ENCODE assay signal across 1 cellular context in genomic region chr16:681746-682427, GRCh38.
TF ChIP-seq lines count a peak whose summit lies in the region.

No MANE protein-coding gene starts in this region.

TF ChIP-seq in K562, 482 proteins besides CTCF, POLR2A, EP300 and RAD21 (continued from another document):
- TF ChIP-seq, protein P1, sequence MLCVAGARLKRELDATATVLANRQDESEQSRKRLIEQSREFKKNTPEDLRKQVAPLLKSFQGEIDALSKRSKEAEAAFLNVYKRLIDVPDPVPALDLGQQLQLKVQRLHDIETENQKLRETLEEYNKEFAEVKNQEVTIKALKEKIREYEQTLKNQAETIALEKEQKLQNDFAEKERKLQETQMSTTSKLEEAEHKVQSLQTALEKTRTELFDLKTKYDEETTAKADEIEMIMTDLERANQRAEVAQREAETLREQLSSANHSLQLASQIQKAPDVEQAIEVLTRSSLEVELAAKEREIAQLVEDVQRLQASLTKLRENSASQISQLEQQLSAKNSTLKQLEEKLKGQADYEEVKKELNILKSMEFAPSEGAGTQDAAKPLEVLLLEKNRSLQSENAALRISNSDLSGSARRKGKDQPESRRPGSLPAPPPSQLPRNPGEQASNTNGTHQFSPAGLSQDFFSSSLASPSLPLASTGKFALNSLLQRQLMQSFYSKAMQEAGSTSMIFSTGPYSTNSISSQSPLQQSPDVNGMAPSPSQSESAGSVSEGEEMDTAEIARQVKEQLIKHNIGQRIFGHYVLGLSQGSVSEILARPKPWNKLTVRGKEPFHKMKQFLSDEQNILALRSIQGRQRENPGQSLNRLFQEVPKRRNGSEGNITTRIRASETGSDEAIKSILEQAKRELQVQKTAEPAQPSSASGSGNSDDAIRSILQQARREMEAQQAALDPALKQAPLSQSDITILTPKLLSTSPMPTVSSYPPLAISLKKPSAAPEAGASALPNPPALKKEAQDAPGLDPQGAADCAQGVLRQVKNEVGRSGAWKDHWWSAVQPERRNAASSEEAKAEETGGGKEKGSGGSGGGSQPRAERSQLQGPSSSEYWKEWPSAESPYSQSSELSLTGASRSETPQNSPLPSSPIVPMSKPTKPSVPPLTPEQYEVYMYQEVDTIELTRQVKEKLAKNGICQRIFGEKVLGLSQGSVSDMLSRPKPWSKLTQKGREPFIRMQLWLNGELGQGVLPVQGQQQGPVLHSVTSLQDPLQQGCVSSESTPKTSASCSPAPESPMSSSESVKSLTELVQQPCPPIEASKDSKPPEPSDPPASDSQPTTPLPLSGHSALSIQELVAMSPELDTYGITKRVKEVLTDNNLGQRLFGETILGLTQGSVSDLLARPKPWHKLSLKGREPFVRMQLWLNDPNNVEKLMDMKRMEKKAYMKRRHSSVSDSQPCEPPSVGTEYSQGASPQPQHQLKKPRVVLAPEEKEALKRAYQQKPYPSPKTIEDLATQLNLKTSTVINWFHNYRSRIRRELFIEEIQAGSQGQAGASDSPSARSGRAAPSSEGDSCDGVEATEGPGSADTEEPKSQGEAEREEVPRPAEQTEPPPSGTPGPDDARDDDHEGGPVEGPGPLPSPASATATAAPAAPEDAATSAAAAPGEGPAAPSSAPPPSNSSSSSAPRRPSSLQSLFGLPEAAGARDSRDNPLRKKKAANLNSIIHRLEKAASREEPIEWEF (CRISPR knock-in tag; IDR thresholded peaks at IDR 0.05), result no peak
- TF ChIP-seq TEAD4 (IDR thresholded peaks at IDR 0.05; ENCODE audit: low read length) (peak; percentile 22; the same call in 1 of the 2 replicates), TEAD4 (CRISPR knock-in tag; IDR thresholded peaks at IDR 0.05; ENCODE audit: borderline replicate concordance) (no peak), FIP1L1 (IDR thresholded peaks at IDR 0.05; ENCODE audit: low read depth, low read length, poor library complexity, severe bottlenecking) (no peak), EWSR1 (IDR thresholded peaks at IDR 0.05; ENCODE audit: borderline replicate concordance, low read depth, partially characterized antibody) (no peak), MYNN (IDR thresholded peaks at IDR 0.05) (peak; percentile 3; the same call in 1 of the 2 replicates), MYNN (CRISPR knock-in tag; IDR thresholded peaks at IDR 0.05) (no peak), SLC30A9 (CRISPR knock-in tag; IDR thresholded peaks at IDR 0.05) (no peak), CHD7 (IDR thresholded peaks at IDR 0.05; ENCODE audit: low read depth, low read length) (no peak)
- TF ChIP-seq, protein P2, sequence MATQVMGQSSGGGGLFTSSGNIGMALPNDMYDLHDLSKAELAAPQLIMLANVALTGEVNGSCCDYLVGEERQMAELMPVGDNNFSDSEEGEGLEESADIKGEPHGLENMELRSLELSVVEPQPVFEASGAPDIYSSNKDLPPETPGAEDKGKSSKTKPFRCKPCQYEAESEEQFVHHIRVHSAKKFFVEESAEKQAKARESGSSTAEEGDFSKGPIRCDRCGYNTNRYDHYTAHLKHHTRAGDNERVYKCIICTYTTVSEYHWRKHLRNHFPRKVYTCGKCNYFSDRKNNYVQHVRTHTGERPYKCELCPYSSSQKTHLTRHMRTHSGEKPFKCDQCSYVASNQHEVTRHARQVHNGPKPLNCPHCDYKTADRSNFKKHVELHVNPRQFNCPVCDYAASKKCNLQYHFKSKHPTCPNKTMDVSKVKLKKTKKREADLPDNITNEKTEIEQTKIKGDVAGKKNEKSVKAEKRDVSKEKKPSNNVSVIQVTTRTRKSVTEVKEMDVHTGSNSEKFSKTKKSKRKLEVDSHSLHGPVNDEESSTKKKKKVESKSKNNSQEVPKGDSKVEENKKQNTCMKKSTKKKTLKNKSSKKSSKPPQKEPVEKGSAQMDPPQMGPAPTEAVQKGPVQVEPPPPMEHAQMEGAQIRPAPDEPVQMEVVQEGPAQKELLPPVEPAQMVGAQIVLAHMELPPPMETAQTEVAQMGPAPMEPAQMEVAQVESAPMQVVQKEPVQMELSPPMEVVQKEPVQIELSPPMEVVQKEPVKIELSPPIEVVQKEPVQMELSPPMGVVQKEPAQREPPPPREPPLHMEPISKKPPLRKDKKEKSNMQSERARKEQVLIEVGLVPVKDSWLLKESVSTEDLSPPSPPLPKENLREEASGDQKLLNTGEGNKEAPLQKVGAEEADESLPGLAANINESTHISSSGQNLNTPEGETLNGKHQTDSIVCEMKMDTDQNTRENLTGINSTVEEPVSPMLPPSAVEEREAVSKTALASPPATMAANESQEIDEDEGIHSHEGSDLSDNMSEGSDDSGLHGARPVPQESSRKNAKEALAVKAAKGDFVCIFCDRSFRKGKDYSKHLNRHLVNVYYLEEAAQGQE (CRISPR knock-in tag; IDR thresholded peaks at IDR 0.05; ENCODE audit: low read depth), result no peak
TF ChIP-seq in K562: peak in this region for 48.
